ENCODE assay signal across 8 cellular contexts in the genomic region with DNA sequence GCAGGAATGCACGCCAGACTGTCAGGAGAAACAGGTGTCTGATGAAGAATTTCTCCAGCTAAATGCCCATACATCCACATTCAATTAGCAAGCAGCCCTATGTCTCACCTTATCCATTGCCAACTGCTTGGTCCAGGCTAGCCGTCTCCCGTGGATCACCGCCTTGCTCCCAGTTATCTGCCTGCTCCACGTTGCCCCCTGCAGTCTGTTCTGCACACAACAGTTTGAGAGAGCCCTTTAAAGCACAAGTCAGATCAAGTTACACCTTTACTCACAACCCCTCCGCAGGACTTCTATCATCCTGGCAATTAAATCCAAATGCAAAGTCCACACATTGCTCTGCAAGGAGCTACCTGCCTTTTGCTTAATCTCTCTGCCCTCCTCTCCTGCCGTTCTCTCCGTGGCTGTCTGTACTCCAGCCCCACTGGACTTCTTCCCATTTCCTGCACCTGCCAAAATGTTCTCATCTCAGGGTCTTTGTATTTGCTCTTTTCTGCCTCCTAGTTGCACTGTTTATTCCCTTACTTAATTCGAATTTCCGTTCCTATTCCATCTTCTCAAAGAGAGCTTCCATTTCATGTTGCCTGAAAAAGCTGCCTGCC.
A peak's percentile ranks its signal among the peaks of the same experiment; 100 is the strongest.
DNase-seq lines count a peak whose midpoint lies in the region; ATAC-seq and TF ChIP-seq lines count a peak whose summit lies in the region.

No MANE protein-coding gene starts in this region.

- H4K20me1 ChIP-seq in PC-9 (ENCODE audit: insufficient read depth): no peaks in the 10 kb centered on the region

- no peaks in the 10 kb centered on the region for H3K4me1 ChIP-seq in PC-9 (replicated peaks; ENCODE audit: insufficient read depth)

- H3K9me3 Mint-ChIP-seq in progenitor cell of endocrine pancreas (ENCODE audit: low read depth): no peaks in the 10 kb centered on the region

- H3K9me3 ChIP-seq in PC-9 (ENCODE audit: insufficient read depth, low read depth): no peaks in the 10 kb centered on the region

- peak; percentile 35 for DNase-seq in AG20443 (ENCODE audit: low spot score)
- peak; percentile 21 for DNase-seq in H4 (ENCODE audit: low spot score)
- peak in 1 of 2 experiments; percentile 12 for DNase-seq in PC-9
- DNase-seq in foreskin melanocyte: peak; percentile 22
- peak; percentile 59 for DNase-seq in progenitor cell of endocrine pancreas (ENCODE audit: low spot score, unreplicated experiment)
- DNase-seq in NOMO-1 treated with DMSO at 0.1 percent for 48 hours (lab: John Stamatoyannopoulos, UW; ENCODE audit: unreplicated experiment): no peak
- no peak for DNase-seq in GM19238 (ENCODE audit: insufficient read length, low spot score)

- H3K4me3 ChIP-seq in PC-9: no peak overlapping the region

- H3K4me2 ChIP-seq in PC-9: no peak overlapping the region

- no peak overlapping the region for H3K27ac Mint-ChIP-seq in progenitor cell of endocrine pancreas

- H3K27ac ChIP-seq in PC-9: no peak overlapping the region

- no peak overlapping the region for H3K4me3 Mint-ChIP-seq in progenitor cell of endocrine pancreas (ENCODE audit: low read depth)

- H3F3A ChIP-seq in PC-9 (ENCODE audit: insufficient read depth, low read depth): no peaks in the 10 kb centered on the region

- peak; percentile 59 for TF ChIP-seq CTCF in PC-9 (conservative IDR thresholded peaks at IDR 0.05)
- peak; percentile 82 for TF ChIP-seq CTCF in progenitor cell of endocrine pancreas (IDR thresholded peaks at IDR 0.05; ENCODE audit: unreplicated experiment)

- H3K79me2 ChIP-seq in PC-9 (ENCODE audit: low read depth): no peaks in the 10 kb centered on the region

- POLR2A ChIA-PET in PC-9 (lab: Charles Lee; ENCODE audit: unreplicated experiment): no interaction called here

- H2AFZ ChIP-seq in PC-9: no peak overlapping the region

- intact Hi-C loops in PC-9 (cut with micrococcal nuclease; ENCODE audit: unreplicated experiment): loop anchor here (5.0 kb wide), 1 partner anchor 183 kb away; a partner anchor contains a TSS

- no peaks in the 10 kb centered on the region for H3K36me3 Mint-ChIP-seq in progenitor cell of endocrine pancreas (ENCODE audit: insufficient read depth)

- CTCF ChIA-PET in PC-9 (lab: Charles Lee): no interaction called here

- BruUV-seq in PC-9 (replicated peaks; lab: Mats Ljungman, UMichigan): no TSS peak

- peaks cover 12% of the 10 kb centered on the region for H3K27me3 Mint-ChIP-seq in progenitor cell of endocrine pancreas

- H3K9me2 ChIP-seq in PC-9 (ENCODE audit: insufficient read depth): no peaks in the 10 kb centered on the region

- H3K4me1 Mint-ChIP-seq in progenitor cell of endocrine pancreas (ENCODE audit: low read depth): peaks cover 5% of the 10 kb centered on the region

- no peak for ATAC-seq in GM19351 (IDR thresholded peaks at IDR 0.05; ENCODE audit: unreplicated experiment)

- no peaks in the 10 kb centered on the region for H3K36me3 ChIP-seq in PC-9 (ENCODE audit: low read depth)

- peaks cover 35% of the 10 kb centered on the region for H3K27me3 ChIP-seq in PC-9 (ENCODE audit: insufficient read depth, low read depth)

Comparison
In these comparisons a context has a peak if more than half of its experiments do, and no peak if none do; other contexts are left out.
1. DNase-seq: peak in AG20443 (single experiment), H4 (single experiment), foreskin melanocyte (single experiment) and progenitor cell of endocrine pancreas (single experiment); none in NOMO-1 treated with DMSO at 0.1 percent for 48 hours (single experiment) and GM19238 (single experiment).